Comparison of ENCODE assay signal across 7 cellular contexts in genomic region chr1:229560124-229560523, GRCh38. TPM values are rescaled to one million over a fixed set of nuclear protein-coding genes. Genes with fewer than 3 reads are reported as not detected.
DNase-seq lines count a peak whose midpoint lies in the region; ATAC-seq and TF ChIP-seq lines count a peak whose summit lies in the region.
"Not testable (repeated sequence)": the region's sequence is repeated elsewhere in the genome, so short reads cannot be mapped to it uniquely, and the experiment has no call there.

No MANE protein-coding gene starts in this region.

- intact Hi-C loops in Calu3 (cut with micrococcal nuclease; ENCODE audit: unreplicated experiment), result not testable (repeated sequence)

- CTCF ChIA-PET in Calu3 (lab: Charles Lee); activated CD8-positive, alpha-beta memory T cell treated with anti-CD3 and anti-CD28 coated beads, Interleukin-2, amount 10 ng/mL, durations not matched to agents 7 days and 5 days (lab: Charles Lee): not testable (repeated sequence)
- CTCF ChIA-PET in SK-N-SH (lab: Yijun Ruan, JAX), result interaction anchor here (0.7 to 3.7 kb wide), 3 partner anchors 12 to 608 kb away, joined by 3 to 42 read pairs (median 3); partner anchors contain the start of genes TAF5L and URB2

- H3K4me3 Mint-ChIP-seq in Calu3 (ENCODE audit: low read depth, unreplicated experiment) (peak overlapping the region; percentile 92), neural progenitor cell (peak overlapping the region; percentile 44)
- H3K4me3 Mint-ChIP-seq in activated CD8-positive, alpha-beta memory T cell treated with anti-CD3 and anti-CD28 coated beads, Interleukin-2, amount 10 ng/mL, durations not matched to agents 7 days and 5 days, result peak overlapping the region; percentile 86
- peak overlapping the region; percentile 92 for H3K4me3 Mint-ChIP-seq in activated naive CD8-positive, alpha-beta T cell treated with anti-CD3 and anti-CD28 coated beads, Interleukin-2, amount 50 U/mL, for 24 hours

- H3K9ac ChIP-seq in SK-N-SH, neural progenitor cell: not testable (repeated sequence)

- not testable (repeated sequence) for H3K27ac ChIP-seq in SK-N-SH (ENCODE audit: low read depth in 2 of 2, low read length in 1 of 2); neural progenitor cell
- H3K27ac ChIP-seq in gastroesophageal sphincter, result peak overlapping the region in 3 of 4 donors; percentile 23 to 98 (median 96)

- peaks cover 24% of the 10 kb centered on the region for H3K36me3 Mint-ChIP-seq in Calu3 (ENCODE audit: insufficient read depth, unreplicated experiment)
- not testable (repeated sequence) for H3K36me3 Mint-ChIP-seq in activated CD8-positive, alpha-beta memory T cell treated with anti-CD3 and anti-CD28 coated beads, Interleukin-2, amount 10 ng/mL, durations not matched to agents 7 days and 5 days; activated naive CD8-positive, alpha-beta T cell treated with anti-CD3 and anti-CD28 coated beads, Interleukin-2, amount 50 U/mL, for 24 hours (ENCODE audit: low read depth); neural progenitor cell

- not testable (repeated sequence) for TF ChIP-seq POLR2A in NB4 (IDR thresholded peaks at IDR 0.05; ENCODE audit: extremely low read depth, insufficient read length); gastroesophageal sphincter (IDR thresholded peaks at IDR 0.05)

- not testable (repeated sequence) for TF ChIP-seq CTCF in Calu3 (IDR thresholded peaks at IDR 0.05; ENCODE audit: unreplicated experiment); NB4 (IDR thresholded peaks at IDR 0.05; ENCODE audit: low read depth, low read length); SK-N-SH (IDR thresholded peaks at IDR 0.05); gastroesophageal sphincter (IDR thresholded peaks at IDR 0.05); neural progenitor cell (IDR thresholded peaks at IDR 0.05)

- not testable (repeated sequence) for DNase-seq in Calu3; NB4 (ENCODE audit: low read depth); SK-N-SH; activated CD8-positive, alpha-beta memory T cell treated with anti-CD3 and anti-CD28 coated beads, Interleukin-2, amount 10 ng/mL, durations not matched to agents 7 days and 5 days; activated naive CD8-positive, alpha-beta T cell treated with anti-CD3 and anti-CD28 coated beads, Interleukin-2, amount 50 U/mL, for 24 hours; neural progenitor cell (ENCODE audit: low spot score)

- peaks cover 23% of the 10 kb centered on the region for H3K4me1 Mint-ChIP-seq in Calu3 (ENCODE audit: low read depth, unreplicated experiment)
- peaks cover 27% of the 10 kb centered on the region for H3K4me1 Mint-ChIP-seq in activated CD8-positive, alpha-beta memory T cell treated with anti-CD3 and anti-CD28 coated beads, Interleukin-2, amount 10 ng/mL, durations not matched to agents 7 days and 5 days
- peaks cover 31% of the 10 kb centered on the region for H3K4me1 Mint-ChIP-seq in activated naive CD8-positive, alpha-beta T cell treated with anti-CD3 and anti-CD28 coated beads, Interleukin-2, amount 50 U/mL, for 24 hours
- H3K4me1 Mint-ChIP-seq in neural progenitor cell, result peaks cover 34% of the 10 kb centered on the region

- not testable (repeated sequence) for H3K27me3 Mint-ChIP-seq in Calu3 (ENCODE audit: unreplicated experiment); activated CD8-positive, alpha-beta memory T cell treated with anti-CD3 and anti-CD28 coated beads, Interleukin-2, amount 10 ng/mL, durations not matched to agents 7 days and 5 days; activated naive CD8-positive, alpha-beta T cell treated with anti-CD3 and anti-CD28 coated beads, Interleukin-2, amount 50 U/mL, for 24 hours; neural progenitor cell (ENCODE audit: insufficient read depth, low read depth)

- peak overlapping the region; percentile 96; the same call in 1 of the 2 replicates for H2AFZ ChIP-seq in SK-N-SH (ENCODE audit: low read depth)
- H2AFZ ChIP-seq in neural progenitor cell (replicated peaks), result not testable (repeated sequence)

- POLR2A ChIA-PET in SK-N-SH (lab: Yijun Ruan, JAX), result not testable (repeated sequence)

- not testable (repeated sequence) for BruUV-seq in Calu3 (replicated peaks; lab: Mats Ljungman, UMichigan)

- 97% methylated on average over 15 of the region's 15 CpGs for WGBS in SK-N-SH (ENCODE audit: low lambda C conversion rate)
- WGBS in gastroesophageal sphincter (ENCODE audit: low coverage in 1 of 2), 2 donors, result 89 to 96% methylated on average over 4 to 11 of the region's 15 CpGs

- not testable (repeated sequence) for H3K27me3 ChIP-seq in SK-N-SH (ENCODE audit: insufficient read depth); gastroesophageal sphincter
- H3K27me3 ChIP-seq in neural progenitor cell, result peaks cover 35% of the 10 kb centered on the region

- not testable (repeated sequence) for H4K20me1 ChIP-seq in SK-N-SH (ENCODE audit: insufficient read depth)
- peaks cover 16% of the 10 kb centered on the region for H4K20me1 ChIP-seq in neural progenitor cell (ENCODE audit: low read depth)

- H3K9me3 ChIP-seq in SK-N-SH; gastroesophageal sphincter; neural progenitor cell (ENCODE audit: low read depth): not testable (repeated sequence)

- TF ChIP-seq RAD21 in SK-N-SH (IDR thresholded peaks at IDR 0.05; ENCODE audit: low read length), result not testable (repeated sequence)

- not testable (repeated sequence) for H3F3A ChIP-seq in SK-N-SH (replicated peaks; ENCODE audit: insufficient read depth)
- peaks cover 29% of the 10 kb centered on the region for H3F3A ChIP-seq in neural progenitor cell (ENCODE audit: low read depth)

- not testable (repeated sequence) for ATAC-seq in activated CD8-positive, alpha-beta memory T cell treated with anti-CD3 and anti-CD28 coated beads, Interleukin-2, amount 10 ng/mL, durations not matched to agents 7 days and 5 days; activated naive CD8-positive, alpha-beta T cell treated with anti-CD3 and anti-CD28 coated beads, Interleukin-2, amount 50 U/mL, for 24 hours; gastroesophageal sphincter

- H3K79me2 ChIP-seq in SK-N-SH (ENCODE audit: insufficient read depth) (peaks cover 29% of the 10 kb centered on the region), neural progenitor cell (ENCODE audit: low read depth) (peaks cover 26% of the 10 kb centered on the region)

- not testable (repeated sequence) for H3K36me3 ChIP-seq in SK-N-SH (replicated peaks in 1 of 2; ENCODE audit: control insufficient read depth in 1 of 2, insufficient read depth in 2 of 2, low read length in 1 of 2); gastroesophageal sphincter; neural progenitor cell

- H3K4me1 ChIP-seq in SK-N-SH (ENCODE audit: control insufficient read depth in 1 of 2, insufficient read depth in 2 of 2, low read depth in 1 of 2, low read length in 1 of 2) (peaks cover 0 to 11% of the 10 kb centered on the region in 2 experiments; a peak in 2 of 4 replicates), gastroesophageal sphincter (peaks cover 4 to 46% (median 24%) of the 10 kb centered on the region in 3 donors), neural progenitor cell (peaks cover 24% of the 10 kb centered on the region)

- H3K9me2 ChIP-seq in SK-N-SH, result not testable (repeated sequence)

- not testable (repeated sequence) for TF ChIP-seq EP300 in SK-N-SH (IDR thresholded peaks at IDR 0.05; ENCODE audit: borderline replicate concordance in 1 of 2, low read depth in 1 of 2, low read length in 1 of 2); gastroesophageal sphincter (IDR thresholded peaks at IDR 0.05)

- H3K4me3 ChIP-seq in NB4 (ENCODE audit: low read depth, low read length), result peak overlapping the region; percentile 68
- not testable (repeated sequence) for H3K4me3 ChIP-seq in SK-N-SH (ENCODE audit: low read depth in 2 of 2, low read length in 1 of 2); gastroesophageal sphincter; neural progenitor cell

- H3K9me3 Mint-ChIP-seq in Calu3 (ENCODE audit: low read depth, unreplicated experiment); activated CD8-positive, alpha-beta memory T cell treated with anti-CD3 and anti-CD28 coated beads, Interleukin-2, amount 10 ng/mL, durations not matched to agents 7 days and 5 days (ENCODE audit: low read depth); activated naive CD8-positive, alpha-beta T cell treated with anti-CD3 and anti-CD28 coated beads, Interleukin-2, amount 50 U/mL, for 24 hours; neural progenitor cell: not testable (repeated sequence)

- H3K4me2 ChIP-seq in SK-N-SH, neural progenitor cell: not testable (repeated sequence)

- peak overlapping the region; percentile 66 for H3K27ac Mint-ChIP-seq in Calu3 (ENCODE audit: unreplicated experiment)
- not testable (repeated sequence) for H3K27ac Mint-ChIP-seq in activated CD8-positive, alpha-beta memory T cell treated with anti-CD3 and anti-CD28 coated beads, Interleukin-2, amount 10 ng/mL, durations not matched to agents 7 days and 5 days; activated naive CD8-positive, alpha-beta T cell treated with anti-CD3 and anti-CD28 coated beads, Interleukin-2, amount 50 U/mL, for 24 hours; neural progenitor cell

RNA-seq across cellular contexts. Expression of gene ABCB10, which starts 1.6 kb away (rescaled TPM):
- total RNA-seq in Calu3 (2022) (18.5 and 19.9 TPM in 2 replicates), gastroesophageal sphincter (10 to 100 TPM; 14.1 to 21.8 (median 18.1) TPM), neural progenitor cell (ENCODE audit: low replicate concordance) (11.6 and 11.9 TPM in 2 replicates)
- polyA plus RNA-seq in SK-N-SH (2012; rRNA removed), result 5.7 and 7.4 TPM in 2 replicates
- polyA plus RNA-seq in SK-N-SH (2012; cell fraction: cytosol; rRNA removed), result 6.8 and 7.7 TPM in 2 replicates
- 6.9 and 9.0 TPM in 2 replicates for polyA plus RNA-seq in SK-N-SH (2012; cell fraction: nucleus; rRNA removed)
- 10 to 100 TPM; 35.0 to 39.8 TPM for total RNA-seq in activated CD8-positive, alpha-beta memory T cell treated with anti-CD3 and anti-CD28 coated beads, Interleukin-2, amount 10 ng/mL, durations not matched to agents 7 days and 5 days

RNA-seq across cellular contexts. Expression of gene NUP133, which starts 52.0 kb away (rescaled TPM):
- total RNA-seq in Calu3 (2022), result 45.2 and 50.9 TPM in 2 replicates
- polyA plus RNA-seq in SK-N-SH (2012; rRNA removed), result 10.9 and 14.8 TPM in 2 replicates
- 14.1 and 14.4 TPM in 2 replicates for polyA plus RNA-seq in SK-N-SH (2012; cell fraction: cytosol; rRNA removed)
- polyA plus RNA-seq in SK-N-SH (2012; cell fraction: nucleus; rRNA removed), result 8.5 and 17.0 TPM in 2 replicates
- 10 to 100 TPM; 43.1 to 45.4 TPM for total RNA-seq in activated CD8-positive, alpha-beta memory T cell treated with anti-CD3 and anti-CD28 coated beads, Interleukin-2, amount 10 ng/mL, durations not matched to agents 7 days and 5 days
- 10 to 100 TPM; 20.5 to 30.2 (median 26.7) TPM for total RNA-seq in gastroesophageal sphincter
- total RNA-seq in neural progenitor cell (ENCODE audit: low replicate concordance), result 65.3 and 89.3 TPM in 2 replicates
